Comparison of ENCODE assay signal across 10 cellular contexts in the genomic region with DNA sequence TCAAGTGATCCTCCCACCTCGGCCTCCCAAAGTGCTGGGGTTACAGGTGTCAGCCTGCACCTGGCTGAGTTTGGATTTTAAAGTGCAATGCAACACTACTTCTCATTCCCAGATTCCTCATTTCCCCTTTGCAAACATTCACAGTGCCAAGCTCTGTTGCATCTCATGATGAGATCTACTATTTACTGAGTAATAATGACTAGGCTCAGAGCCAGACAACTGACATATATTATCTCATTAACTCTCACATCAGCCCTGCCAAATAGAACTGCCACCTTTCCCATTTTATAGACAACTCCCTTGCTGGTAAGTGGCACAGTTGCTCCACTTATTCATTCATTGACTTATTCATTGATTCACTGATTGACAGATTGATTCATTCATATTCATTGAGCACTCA. TPM values are rescaled to one million over a fixed set of nuclear protein-coding genes. Genes with fewer than 3 reads are reported as not detected.
DNase-seq lines count a peak whose midpoint lies in the region; FAIRE-seq and TF ChIP-seq lines count a peak whose summit lies in the region.
"Had no signal": no experiment of that assay in that cellular context is flagged by ENCODE, and none has a peak within 500 bp of the region (broad histone marks: within the 10 kb centered on the region; RNA-seq: fewer than 3 reads in every experiment).

No MANE protein-coding gene starts in this region.

- no peak overlapping the region for H2AFZ ChIP-seq in MM.1S (ENCODE audit: low read length)

- H3K4me3 Mint-ChIP-seq in Caco-2 (ENCODE audit: unreplicated experiment), result no peak overlapping the region
- H3K4me3 Mint-ChIP-seq: CD4-positive, alpha-beta memory T cell had no signal

- no peak overlapping the region for H3K4me3 ChIP-seq in Caco-2 (ENCODE audit: low read depth, low read length)
- H3K4me3 ChIP-seq in fibroblast of mammary gland (ENCODE audit: control insufficient read depth, low read depth, low read length), result no peak overlapping the region
- H3K4me3 ChIP-seq in MM.1S (ENCODE audit: low read length), result no peak overlapping the region
- H3K4me3 ChIP-seq: upper lobe of left lung had no signal

- intact Hi-C loops in Caco-2 (cut with micrococcal nuclease; ENCODE audit: unreplicated experiment), result no loop called here

- H3K9ac ChIP-seq in MM.1S (ENCODE audit: low read length), result no peak overlapping the region

- no peaks in the 10 kb centered on the region for H3K9me2 ChIP-seq in MM.1S (replicated peaks; ENCODE audit: insufficient read depth, low read length)

- peaks cover 42% of the 10 kb centered on the region for H3K4me1 ChIP-seq in Caco-2
- peaks cover 6% of the 10 kb centered on the region for H3K4me1 ChIP-seq in MM.1S (ENCODE audit: low read length)

- peaks cover 43% of the 10 kb centered on the region for H3K4me1 Mint-ChIP-seq in Caco-2 (ENCODE audit: low read depth, unreplicated experiment)
- H3K4me1 Mint-ChIP-seq: CD4-positive, alpha-beta memory T cell had no signal

- H3K4me2 ChIP-seq in MM.1S (ENCODE audit: low read depth, low read length), result no peak overlapping the region

- CTCF ChIA-PET in Caco-2 (lab: Charles Lee), result no interaction called here
- CTCF ChIA-PET in HEK293T (lab: Yijun Ruan, JAX), result interaction anchor here (1.1 kb wide), 1 partner anchor 21 kb away, joined by 4 read pairs; no protein-coding TSS in a partner anchor

- peak; percentile 87 for FAIRE-seq in RCC 7860 (lab: Jason Lieb, UNC)

- no peaks in the 10 kb centered on the region for H4K20me1 ChIP-seq in MM.1S (ENCODE audit: insufficient read depth, low read length)

- TF ChIP-seq CTCF in Caco-2 (IDR thresholded peaks at IDR 0.05; ENCODE audit: insufficient read depth in 1 of 2, low read depth in 1 of 2, low read length in 1 of 2, severe bottlenecking in 1 of 2, unreplicated experiment in 1 of 2) (no peak), fibroblast of mammary gland (conservative IDR thresholded peaks at IDR 0.05; ENCODE audit: control insufficient read depth, insufficient read depth, low read depth, low read length) (no peak), MM.1S (IDR thresholded peaks at IDR 0.05; ENCODE audit: low read length) (no peak)

- H3K27me3 Mint-ChIP-seq in Caco-2 (ENCODE audit: insufficient read depth, unreplicated experiment), result no peaks in the 10 kb centered on the region

- H3K27me3 ChIP-seq in Caco-2 (replicated peaks; ENCODE audit: control insufficient read depth, insufficient read depth, low read length) (no peaks in the 10 kb centered on the region), MM.1S (replicated peaks; ENCODE audit: insufficient read depth, low read length) (no peaks in the 10 kb centered on the region)
- H3K27me3 ChIP-seq: upper lobe of left lung had no signal

- H3K79me2 ChIP-seq in MM.1S (ENCODE audit: low read length), result no peaks in the 10 kb centered on the region

- peaks cover 3% of the 10 kb centered on the region for H3K36me3 Mint-ChIP-seq in Caco-2 (ENCODE audit: insufficient read depth, unreplicated experiment)
- H3K36me3 Mint-ChIP-seq: CD4-positive, alpha-beta memory T cell had no signal

- no TSS peak for BruUV-seq in Caco-2 (replicated peaks; lab: Mats Ljungman, UMichigan)

- H3K9me3 Mint-ChIP-seq in Caco-2 (ENCODE audit: unreplicated experiment), result no peaks in the 10 kb centered on the region
- H3K9me3 Mint-ChIP-seq: CD4-positive, alpha-beta memory T cell had no signal

- POLR2A ChIA-PET in Caco-2 (lab: Charles Lee), result interaction anchor here (0.9 kb wide), 1 partner anchor 23 kb away, joined by 6 read pairs; a partner anchor contains a TSS
- POLR2A ChIA-PET in HEK293T (lab: Yijun Ruan, JAX), result no interaction called here

- H3K9me3 ChIP-seq in Caco-2 (no peaks in the 10 kb centered on the region), MM.1S (replicated peaks; ENCODE audit: insufficient read depth, low read length) (no peaks in the 10 kb centered on the region)
- H3K9me3 ChIP-seq: upper lobe of left lung had no signal

- no peaks in the 10 kb centered on the region for H3F3A ChIP-seq in MM.1S (ENCODE audit: insufficient read depth, low read length)

- DNase-seq in Caco-2 (no peak), NCI-H1092 treated with DMSO at 0.1 percent for 48 hours (lab: John Stamatoyannopoulos, UW) (peak; percentile 85), RCC 7860 (ENCODE audit: low spot score) (peak; percentile 74), fibroblast of mammary gland (ENCODE audit: low read depth) (peak; percentile 67), HEK293T (ENCODE audit: extremely low spot score) (no peak), midbrain (lab: John Stamatoyannopoulos, UW) (no peak), MM.1S (no peak)
- no peak for DNase-seq in activated CD4-positive, alpha-beta T cell treated with anti-CD3 and anti-CD28 coated beads for 4 hours
- DNase-seq: CD4-positive, alpha-beta memory T cell had no signal

- no peaks in the 10 kb centered on the region for H3K36me3 ChIP-seq in Caco-2 (ENCODE audit: control insufficient read depth, insufficient read depth, low read length)
- H3K36me3 ChIP-seq in MM.1S (replicated peaks; ENCODE audit: insufficient read depth, low read length), result no peaks in the 10 kb centered on the region
- H3K36me3 ChIP-seq: upper lobe of left lung had no signal

- no peak overlapping the region for H3K27ac ChIP-seq in MM.1S (ENCODE audit: low read length)

- H3K27ac Mint-ChIP-seq in Caco-2 (ENCODE audit: unreplicated experiment), result peak overlapping the region; percentile 27
- H3K27ac Mint-ChIP-seq: CD4-positive, alpha-beta memory T cell had no signal

TF ChIP-seq in HEK293T, 16 proteins besides CTCF, POLR2A, EP300 and RAD21:
- no peak for TF ChIP-seq LEF1 (IDR thresholded peaks at IDR 0.05; ENCODE audit: borderline replicate concordance)
- no peak for TF ChIP-seq ZNF384 (IDR thresholded peaks at IDR 0.05)
- no peak for TF ChIP-seq BHLHE40 (IDR thresholded peaks at IDR 0.05; ENCODE audit: borderline replicate concordance)
- TF ChIP-seq L3MBTL2 (conservative IDR thresholded peaks at IDR 0.05), result no peak
- no peak for TF ChIP-seq SP1 (IDR thresholded peaks at IDR 0.05)
- TF ChIP-seq TARDBP (IDR thresholded peaks at IDR 0.05), result no peak
- TF ChIP-seq, protein P1, sequence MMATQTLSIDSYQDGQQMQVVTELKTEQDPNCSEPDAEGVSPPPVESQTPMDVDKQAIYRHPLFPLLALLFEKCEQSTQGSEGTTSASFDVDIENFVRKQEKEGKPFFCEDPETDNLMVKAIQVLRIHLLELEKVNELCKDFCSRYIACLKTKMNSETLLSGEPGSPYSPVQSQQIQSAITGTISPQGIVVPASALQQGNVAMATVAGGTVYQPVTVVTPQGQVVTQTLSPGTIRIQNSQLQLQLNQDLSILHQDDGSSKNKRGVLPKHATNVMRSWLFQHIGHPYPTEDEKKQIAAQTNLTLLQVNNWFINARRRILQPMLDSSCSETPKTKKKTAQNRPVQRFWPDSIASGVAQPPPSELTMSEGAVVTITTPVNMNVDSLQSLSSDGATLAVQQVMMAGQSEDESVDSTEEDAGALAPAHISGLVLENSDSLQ (IDR thresholded peaks at IDR 0.05), result no peak
- TF ChIP-seq CTBP1 (IDR thresholded peaks at IDR 0.05; ENCODE audit: borderline replicate concordance), result no peak
- TF ChIP-seq FOXK2 (IDR thresholded peaks at IDR 0.05), result no peak

RNA-seq across cellular contexts. Expression of a gene that starts 7.0 kb away (rescaled TPM):
- total RNA-seq in Caco-2 (2022), result 2.5 and 2.6 TPM in 2 replicates
- total RNA-seq: CD4-positive, alpha-beta memory T cell; upper lobe of left lung had no signal

RNA-seq across cellular contexts. Expression of a gene that starts 22.9 kb away (rescaled TPM):
- total RNA-seq in Caco-2 (2022), result 43.9 and 49.1 TPM in 2 replicates

Comparison
In these comparisons a context has a peak if more than half of its experiments do, and no peak if none do; other contexts are left out.
1. DNase-seq: peak in NCI-H1092 treated with DMSO at 0.1 percent for 48 hours (single experiment), RCC 7860 (single experiment) and fibroblast of mammary gland (single experiment); none in Caco-2 (0 of 2), activated CD4-positive, alpha-beta T cell treated with anti-CD3 and anti-CD28 coated beads for 4 hours (0 of 2), HEK293T (single experiment), midbrain (single experiment) and MM.1S (single experiment).